Comparison of ENCODE assay signal across 1 cellular context in the genomic region with DNA sequence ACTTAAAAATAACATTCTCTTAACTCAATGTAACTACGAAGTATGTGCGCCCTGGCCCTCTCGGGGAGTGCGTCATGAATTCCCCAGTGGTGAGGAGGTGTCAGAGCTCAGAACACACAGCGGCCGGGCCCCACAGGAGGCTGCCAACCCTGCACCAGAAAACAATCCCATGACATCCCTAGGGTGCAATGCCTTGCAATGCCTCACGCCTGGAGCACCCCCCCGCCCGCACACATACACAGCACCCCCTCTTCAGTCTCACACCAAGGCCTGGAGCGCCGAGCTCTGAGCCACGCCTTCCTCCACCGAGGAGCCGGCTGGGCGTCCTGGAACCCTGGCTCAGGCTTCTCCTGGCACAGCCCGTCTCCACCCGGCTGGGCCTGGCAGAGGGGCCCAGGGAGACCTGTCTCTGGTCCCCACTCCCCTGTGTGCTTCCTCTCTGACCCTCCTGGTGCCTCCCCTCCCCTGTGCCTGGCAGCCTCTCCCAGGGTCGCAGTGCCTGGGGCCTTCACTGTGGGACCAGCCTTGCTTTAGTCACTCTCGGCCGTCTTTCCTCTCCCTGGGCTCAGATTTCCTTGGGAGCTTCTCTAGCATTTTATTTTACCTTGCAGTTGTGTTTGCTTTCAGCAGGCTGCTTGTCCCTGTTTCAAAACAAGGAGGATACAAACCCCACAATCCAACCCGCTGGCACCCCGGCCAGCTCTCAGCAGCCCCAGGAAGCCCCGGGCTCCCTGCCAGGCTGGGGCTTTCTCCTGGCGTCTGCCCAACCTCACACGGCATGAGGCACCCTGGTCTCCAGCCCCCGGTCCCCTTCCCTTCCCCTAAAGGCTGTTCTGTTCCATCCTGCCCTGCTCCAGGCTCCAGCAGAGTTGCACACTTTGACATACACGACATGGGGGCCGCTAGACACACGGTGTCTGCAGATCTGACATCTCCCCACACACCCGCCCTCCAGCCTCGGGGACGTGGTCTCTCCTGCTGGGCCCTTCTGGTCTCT.
TF ChIP-seq lines count a peak whose summit lies in the region.

No MANE protein-coding gene starts in this region.

TF ChIP-seq in SK-N-SH, 30 proteins besides CTCF, POLR2A, EP300 and RAD21 (continued from another document):
- TF ChIP-seq, protein P1, sequence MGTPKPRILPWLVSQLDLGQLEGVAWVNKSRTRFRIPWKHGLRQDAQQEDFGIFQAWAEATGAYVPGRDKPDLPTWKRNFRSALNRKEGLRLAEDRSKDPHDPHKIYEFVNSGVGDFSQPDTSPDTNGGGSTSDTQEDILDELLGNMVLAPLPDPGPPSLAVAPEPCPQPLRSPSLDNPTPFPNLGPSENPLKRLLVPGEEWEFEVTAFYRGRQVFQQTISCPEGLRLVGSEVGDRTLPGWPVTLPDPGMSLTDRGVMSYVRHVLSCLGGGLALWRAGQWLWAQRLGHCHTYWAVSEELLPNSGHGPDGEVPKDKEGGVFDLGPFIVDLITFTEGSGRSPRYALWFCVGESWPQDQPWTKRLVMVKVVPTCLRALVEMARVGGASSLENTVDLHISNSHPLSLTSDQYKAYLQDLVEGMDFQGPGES (IDR thresholded peaks at IDR 0.05; ENCODE audit: low read depth, low read length), result no peak
- TF ChIP-seq TEAD4 (IDR thresholded peaks at IDR 0.05; ENCODE audit: borderline replicate concordance, insufficient read depth) (no peak), TAF1 (IDR thresholded peaks at IDR 0.05; ENCODE audit: borderline replicate concordance, low read depth, low read length) (no peak), EZH2phosphoT487 (IDR thresholded peaks at IDR 0.05; ENCODE audit: borderline replicate concordance, low read depth) (no peak), FOXJ3 (CRISPR knock-in tag; IDR thresholded peaks at IDR 0.05) (no peak)
